13 cellular contexts compared by ENCODE assay signal in the genomic region with DNA sequence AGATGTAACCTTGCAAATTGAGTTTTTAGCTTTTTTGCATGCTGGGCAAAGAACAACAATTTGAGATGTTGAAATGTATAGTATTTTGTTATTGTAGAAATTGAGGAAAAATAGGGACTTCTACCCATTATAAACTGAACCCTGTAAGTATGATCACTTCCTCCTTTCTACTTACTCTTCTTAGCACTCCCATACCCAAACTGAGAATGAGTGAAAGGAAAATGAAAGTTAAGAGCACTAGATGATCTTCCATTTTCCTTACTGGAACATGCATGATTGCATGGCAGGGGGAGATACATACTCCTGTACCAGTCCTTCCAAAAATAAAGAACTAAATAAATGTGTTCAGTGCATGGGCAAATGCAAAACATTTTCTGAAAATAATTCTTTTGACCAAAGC.
A peak's percentile ranks its signal among the peaks of the same experiment; 100 is the strongest.
DNase-seq lines count a peak whose midpoint lies in the region; ATAC-seq, FAIRE-seq and TF ChIP-seq lines count a peak whose summit lies in the region.
"Had no signal": no experiment of that assay in that cellular context is flagged by ENCODE, and none has a peak within 500 bp of the region (broad histone marks: within the 10 kb centered on the region; RNA-seq: fewer than 3 reads in every experiment).

No MANE protein-coding gene starts in this region.

- no peak for TF ChIP-seq EP300 in esophagus muscularis mucosa (IDR thresholded peaks at IDR 0.05)

- ATAC-seq in GM18517 (IDR thresholded peaks at IDR 0.05; ENCODE audit: unreplicated experiment) (peak; percentile 80), HG02884 (IDR thresholded peaks at IDR 0.05; ENCODE audit: unreplicated experiment) (peak; percentile 84)

- no peaks in the 10 kb centered on the region for H3K27me3 ChIP-seq in esophagus muscularis mucosa
- no peaks in the 10 kb centered on the region for H3K27me3 ChIP-seq in small intestine (ENCODE audit: control insufficient read depth in 2 of 2, insufficient read depth in 2 of 2, low read length in 2 of 2)
- H3K27me3 ChIP-seq: neutrophil had no signal

- peaks cover 0 to 34% (median 13%) of the 10 kb centered on the region in 4 donors for H3K36me3 ChIP-seq in esophagus muscularis mucosa
- H3K36me3 ChIP-seq in small intestine (ENCODE audit: control insufficient read depth in 2 of 2, insufficient read depth in 2 of 2, low read length in 2 of 2) = peaks cover 0 to 6% of the 10 kb centered on the region in 2 donors
- H3K36me3 ChIP-seq: neutrophil, thoracic aorta had no signal

- no peaks in the 10 kb centered on the region for H3K9me3 ChIP-seq in esophagus muscularis mucosa
- no peaks in the 10 kb centered on the region for H3K9me3 ChIP-seq in small intestine (ENCODE audit: control insufficient read depth, low read depth)
- H3K9me3 ChIP-seq: neutrophil, thoracic aorta had no signal

- DNase-seq in GM20000 (ENCODE audit: low spot score) = peak; percentile 23
- peak; percentile 84 for DNase-seq in OCI-M1 (lab: John Stamatoyannopoulos, UW)
- no peak for DNase-seq in NCI-H2171 (lab: John Stamatoyannopoulos, UW)
- no peak for DNase-seq in esophagus muscularis mucosa (ENCODE audit: extremely low spot score)
- DNase-seq in small intestine = no peak
- DNase-seq: CD4-positive, alpha-beta memory T cell; Right ventricle myocardium superior had no signal

- no peak overlapping the region for H3K27ac ChIP-seq in esophagus muscularis mucosa (replicated peaks in 1 of 4)
- no peak overlapping the region for H3K27ac ChIP-seq in small intestine (ENCODE audit: low read depth in 1 of 2, low read length in 1 of 2)
- H3K27ac ChIP-seq: neutrophil, thoracic aorta had no signal

- intact Hi-C loops in esophagus muscularis mucosa (cut with DNase I) = no loop called here

- TF ChIP-seq CTCF in GM20000 (IDR thresholded peaks at IDR 0.05; ENCODE audit: extremely low read depth, missing control alignments) = no peak
- no peak for TF ChIP-seq CTCF in esophagus muscularis mucosa (IDR thresholded peaks at IDR 0.05)

- H3K4me1 ChIP-seq in esophagus muscularis mucosa = no peaks in the 10 kb centered on the region
- H3K4me1 ChIP-seq in small intestine (ENCODE audit: control insufficient read depth in 2 of 2, insufficient read depth in 1 of 2, low read depth in 1 of 2, low read length in 1 of 2) = no peaks in the 10 kb centered on the region

- H3K4me3 ChIP-seq in esophagus muscularis mucosa (no peak overlapping the region), small intestine (ENCODE audit: low read depth in 1 of 2, low read length in 2 of 2) (no peak overlapping the region)
- H3K4me3 ChIP-seq: lung, thoracic aorta had no signal

- TF ChIP-seq POLR2A in esophagus muscularis mucosa (IDR thresholded peaks at IDR 0.05; ENCODE audit: low read depth) = no peak

- FAIRE-seq in small intestine (lab: Jason Lieb, UNC) = no peak
- FAIRE-seq: H1 had no signal

Comparison
In these comparisons a context has a peak if more than half of its experiments do, and no peak if none do; other contexts are left out.
1. DNase-seq: peak in GM20000 (single experiment) and OCI-M1 (single experiment); none in NCI-H2171 (single experiment), esophagus muscularis mucosa (single experiment) and small intestine (single experiment).